ENCODE assay signal across 9 cellular contexts in genomic region chr12:117486840-117487659, GRCh38.
A peak's percentile ranks its signal among the peaks of the same experiment; 100 is the strongest.
DNase-seq lines count a peak whose midpoint lies in the region; ATAC-seq and TF ChIP-seq lines count a peak whose summit lies in the region.
"Had no signal": no experiment of that assay in that cellular context is flagged by ENCODE, and none has a peak within 500 bp of the region (broad histone marks: within the 10 kb centered on the region; RNA-seq: fewer than 3 reads in every experiment).

No MANE protein-coding gene starts in this region.

- H3K9me2 ChIP-seq in PC-9 (ENCODE audit: insufficient read depth): no peaks in the 10 kb centered on the region

- no peaks in the 10 kb centered on the region for H3K27me3 ChIP-seq in PC-9 (ENCODE audit: insufficient read depth, low read depth)

- H3K79me2 ChIP-seq in PC-9 (ENCODE audit: low read depth): no peaks in the 10 kb centered on the region

- DNase-seq in Daoy (ENCODE audit: low read depth) (peak; percentile 97), PC-9 (peak; percentile 50 to 90), foreskin fibroblast (peak; percentile 7 to 21), retinal pigment epithelial cell (ENCODE audit: low read depth) (peak; percentile 58), hippocampal formation (lab: John Stamatoyannopoulos, UW) (no peak), NCI-H2227 (lab: John Stamatoyannopoulos, UW; ENCODE audit: unreplicated experiment) (no peak), inferior parietal cortex (ENCODE audit: extremely low spot score) (no peak)
- DNase-seq: activated effector memory CD4-positive, alpha-beta T cell treated with anti-CD3 and anti-CD28 coated beads, Interleukin-2, amount 50 U/mL, for 16 hours had no signal

- intact Hi-C loops in PC-9 (cut with micrococcal nuclease; ENCODE audit: unreplicated experiment): no loop called here

- no peaks in the 10 kb centered on the region; the same call in 1 of the 2 replicates for H3F3A ChIP-seq in PC-9 (ENCODE audit: insufficient read depth, low read depth)

- H3K4me2 ChIP-seq in PC-9: peak overlapping the region; percentile 6

- no peaks in the 10 kb centered on the region for H4K20me1 ChIP-seq in PC-9 (ENCODE audit: insufficient read depth)

- POLR2A ChIA-PET in PC-9 (lab: Charles Lee; ENCODE audit: unreplicated experiment): no interaction called here

- BruUV-seq in PC-9 (replicated peaks; lab: Mats Ljungman, UMichigan): no TSS peak

- CTCF ChIA-PET in PC-9 (lab: Charles Lee): no interaction called here

- no peak overlapping the region for H3K27ac ChIP-seq in PC-9

- peaks cover 11% of the 10 kb centered on the region for H3K4me1 ChIP-seq in PC-9 (replicated peaks; ENCODE audit: insufficient read depth)

- TF ChIP-seq CTCF in PC-9 (conservative IDR thresholded peaks at IDR 0.05) (no peak), foreskin fibroblast (IDR thresholded peaks at IDR 0.05; ENCODE audit: low read depth, low read length) (no peak), retinal pigment epithelial cell (conservative IDR thresholded peaks at IDR 0.05; ENCODE audit: low read depth, low read length) (no peak)

- no peak overlapping the region for H2AFZ ChIP-seq in PC-9

- H3K4me3 ChIP-seq in PC-9: no peak overlapping the region
- H3K4me3 ChIP-seq in foreskin fibroblast (ENCODE audit: low read depth in 1 of 2, low read length in 2 of 2): no peak overlapping the region
- no peak overlapping the region for H3K4me3 ChIP-seq in retinal pigment epithelial cell (ENCODE audit: low read length)

- ATAC-seq in GM18909 (IDR thresholded peaks at IDR 0.05; ENCODE audit: poor library complexity, unreplicated experiment): no peak

- no peaks in the 10 kb centered on the region for H3K36me3 ChIP-seq in PC-9 (ENCODE audit: low read depth)

- no peaks in the 10 kb centered on the region for H3K9me3 ChIP-seq in PC-9 (ENCODE audit: insufficient read depth, low read depth)

Comparison
In these comparisons a context has a peak if more than half of its experiments do, and no peak if none do; other contexts are left out.
1. DNase-seq: peak in Daoy (single experiment), PC-9 (2 of 2), foreskin fibroblast (2 of 2) and retinal pigment epithelial cell (single experiment); none in hippocampal formation (0 of 2), NCI-H2227 (single experiment) and inferior parietal cortex (single experiment).